18 cellular contexts compared by ENCODE assay signal in genomic region chr2:25226827-25227226, GRCh38. TPM values are rescaled to one million over a fixed set of nuclear protein-coding genes. Genes with fewer than 3 reads are reported as not detected.
DNase-seq lines count a peak whose midpoint lies in the region; ATAC-seq, FAIRE-seq and TF ChIP-seq lines count a peak whose summit lies in the region.
"Had no signal": no experiment of that assay in that cellular context is flagged by ENCODE, and none has a peak within 500 bp of the region (broad histone marks: within the 10 kb centered on the region; RNA-seq: fewer than 3 reads in every experiment).

No MANE protein-coding gene starts in this region.

- peaks cover 0 to 1% (median 0%) of the 10 kb centered on the region in 7 donors for H3K9me3 Mint-ChIP-seq in CD4-positive, CD25-positive, alpha-beta regulatory T cell

- H3K4me3 Mint-ChIP-seq in CD4-positive, CD25-positive, alpha-beta regulatory T cell: no peak overlapping the region

- in situ Hi-C loops in GM12878 (cut with MboI): no loop called here

- no TSS peak for BruUV-seq in GM12878 (replicated peaks; lab: Mats Ljungman, UMichigan)

- H3K4me2 ChIP-seq in GM12878 (ENCODE audit: control insufficient read depth, insufficient read depth): peak overlapping the region; percentile 44; the same call in 1 of the 2 replicates
- H3K4me2 ChIP-seq: KMS-11, SK-N-SH had no signal

- H3K4me1 ChIP-seq in CD4-positive, CD25-positive, alpha-beta regulatory T cell (ENCODE audit: control insufficient read depth, insufficient read depth, low read length, poor library complexity, severe bottlenecking): no peaks in the 10 kb centered on the region
- H3K4me1 ChIP-seq in GM12878 (ENCODE audit: control insufficient read depth, insufficient read depth, low read length): peaks cover 29% of the 10 kb centered on the region
- H3K4me1 ChIP-seq: Caco-2 had no signal

- H3K36me3 ChIP-seq in CD4-positive, CD25-positive, alpha-beta regulatory T cell (ENCODE audit: control insufficient read depth, insufficient read depth, low read length): peaks cover 2% of the 10 kb centered on the region
- H3K36me3 ChIP-seq in GM12878 (ENCODE audit: control insufficient read depth in 2 of 2, insufficient read depth in 2 of 2, low read length in 1 of 2): no peaks in the 10 kb centered on the region
- H3K36me3 ChIP-seq: HAP-1 had no signal

- no peak for DNase-seq in CD4-positive, CD25-positive, alpha-beta regulatory T cell
- DNase-seq in GM12878 (ENCODE audit: low read depth, low spot score) (no peak), GDM1 (lab: John Stamatoyannopoulos, UW) (no peak), DMS79 (lab: John Stamatoyannopoulos, UW) (no peak), UCSD-AML1 (lab: John Stamatoyannopoulos, UW; ENCODE audit: unreplicated experiment) (no peak)
- DNase-seq: ACHN, Caco-2, DMS153, NCI-H2081, NCI-H510A treated with DMSO at 0.1 percent for 48 hours, SK-N-SH had no signal

- RAD21 ChIA-PET in GM12878 (lab: Charles Lee; ENCODE audit: unreplicated experiment): interaction anchor here (1.4 kb wide), 1 partner anchor 61 kb away, joined by 3 read pairs; no protein-coding TSS in a partner anchor

- no peak for ATAC-seq in CD4-positive, CD25-positive, alpha-beta regulatory T cell (ENCODE audit: low read depth in 2 of 2)
- ATAC-seq in GM18505 (IDR thresholded peaks at IDR 0.05; ENCODE audit: unreplicated experiment) (peak; percentile 11), HG02852 (IDR thresholded peaks at IDR 0.05; ENCODE audit: unreplicated experiment) (peak; percentile 8), GM12878 (peak; percentile 15)
- ATAC-seq: HepG2, Panc1 had no signal

- intact Hi-C loops in GM12878 (cut with micrococcal nuclease; ENCODE audit: unreplicated experiment): loop anchor here (1.0 kb wide), 1 partner anchor 17 kb away; no protein-coding TSS in a partner anchor

- TF ChIP-seq CTCF in GM12878 (IDR thresholded peaks at IDR 0.05 in 2 of 3, conservative IDR thresholded peaks at IDR 0.05 in 1 of 3; ENCODE audit: control insufficient read depth in 2 of 3, extremely low read depth in 1 of 3, insufficient read depth in 1 of 3, low read depth in 3 of 3, low read length in 3 of 3): no peak

- WGBS in GM12878 (ENCODE audit: insufficient coverage, insufficient replicate concordance, low lambda C conversion rate, missing lambda C conversion rate): 0% methylated on average over 4 of the region's 4 CpGs

- H3K27ac Mint-ChIP-seq in CD4-positive, CD25-positive, alpha-beta regulatory T cell: peak overlapping the region in 2 of 3 donors; percentile 29 to 76

- no peaks in the 10 kb centered on the region for H3K9me3 ChIP-seq in CD4-positive, CD25-positive, alpha-beta regulatory T cell (ENCODE audit: control insufficient read depth in 2 of 2, low read length in 2 of 2)
- no peaks in the 10 kb centered on the region for H3K9me3 ChIP-seq in GM12878 (replicated peaks; ENCODE audit: control insufficient read depth, insufficient read depth, low read length)
- H3K9me3 ChIP-seq: Caco-2, HAP-1, SK-N-SH had no signal

- H3K79me2 ChIP-seq in GM12878 (ENCODE audit: control insufficient read depth, insufficient read depth, low read length): no peaks in the 10 kb centered on the region

- peaks cover 0 to 16% (median under 1%) of the 10 kb centered on the region in 4 donors for H3K4me1 Mint-ChIP-seq in CD4-positive, CD25-positive, alpha-beta regulatory T cell

- POLR2A ChIA-PET in GM12878 (lab: Charles Lee): interaction anchor here (1.4 to 1.8 kb wide), 3 partner anchors 11 to 20 kb away, joined by 3 to 6 read pairs (median 4); no protein-coding TSS in a partner anchor

- SMC1A ChIA-PET in GM12878 (lab: Charles Lee; ENCODE audit: uncharacterized antibody, unreplicated experiment): interaction anchor here (0.6 to 6.5 kb wide), 8 partner anchors 12 to 340 kb away, joined by 3 to 48 read pairs (median 4); partner anchors contain the start of gene POMC

- H3K27me3 Mint-ChIP-seq in CD4-positive, CD25-positive, alpha-beta regulatory T cell: no peaks in the 10 kb centered on the region

- H4K20me1 ChIP-seq in GM12878 (ENCODE audit: control insufficient read depth, insufficient read depth): no peaks in the 10 kb centered on the region

- no peak overlapping the region for H2AFZ ChIP-seq in GM12878 (ENCODE audit: control insufficient read depth, low read depth, low read length)

- no peak overlapping the region for H3K9ac ChIP-seq in GM12878 (ENCODE audit: control insufficient read depth, insufficient read depth, low read length)
- H3K9ac ChIP-seq: KMS-11, SK-N-SH had no signal

- no peak for FAIRE-seq in GM12878 (lab: Jason Lieb, UNC)
- FAIRE-seq: HepG2 had no signal

- TF ChIP-seq RAD21 in GM12878 (IDR thresholded peaks at IDR 0.05; ENCODE audit: insufficient read depth, low read depth, low read length): no peak

- no peak overlapping the region for H3K4me3 ChIP-seq in CD4-positive, CD25-positive, alpha-beta regulatory T cell (ENCODE audit: low read depth, low read length)
- no peak overlapping the region for H3K4me3 ChIP-seq in GM12878
- H3K4me3 ChIP-seq: HAP-1 had no signal

- TF ChIP-seq POLR2A in GM18505 (IDR thresholded peaks at IDR 0.05; ENCODE audit: borderline replicate concordance, extremely low read depth, insufficient read depth, insufficient read length) (no peak), GM12878 (IDR thresholded peaks at IDR 0.05; ENCODE audit: low read depth, low read length) (no peak)

- H3K27ac ChIP-seq in CD4-positive, CD25-positive, alpha-beta regulatory T cell (ENCODE audit: insufficient read depth, low read length, poor library complexity, severe bottlenecking): no peak overlapping the region
- H3K27ac ChIP-seq in GM12878 (ENCODE audit: control insufficient read depth, insufficient read depth): no peak overlapping the region
- H3K27ac ChIP-seq: KMS-11 had no signal

- H3K36me3 Mint-ChIP-seq in CD4-positive, CD25-positive, alpha-beta regulatory T cell: peaks cover 7% of the 10 kb centered on the region

- CTCF ChIA-PET in GM12878 (lab: Yijun Ruan, JAX): interaction anchor here (0.6 to 5.3 kb wide), 12 partner anchors 10 to 331 kb away, joined by 3 to 46 read pairs (median 4); no protein-coding TSS in a partner anchor

- TF ChIP-seq EP300 in GM12878 (IDR thresholded peaks at IDR 0.05; ENCODE audit: borderline replicate concordance in 1 of 2, control insufficient read depth in 1 of 2, low read depth in 2 of 2, low read length in 2 of 2): no peak

- H3K27me3 ChIP-seq in CD4-positive, CD25-positive, alpha-beta regulatory T cell (ENCODE audit: control insufficient read depth, insufficient read depth, low read length): no peaks in the 10 kb centered on the region
- no peaks in the 10 kb centered on the region for H3K27me3 ChIP-seq in GM12878 (replicated peaks in 1 of 2; ENCODE audit: control insufficient read depth in 2 of 2, insufficient read depth in 2 of 2, low read length in 1 of 2)

TF ChIP-seq in GM12878, 131 proteins besides CTCF, POLR2A, EP300 and RAD21 (continues in another document):
- no peak for TF ChIP-seq ETV6 (conservative IDR thresholded peaks at IDR 0.05 in 1 of 2, IDR thresholded peaks at IDR 0.05 in 1 of 2; ENCODE audit: borderline replicate concordance in 1 of 2, low read depth in 1 of 2)
- TF ChIP-seq MTA3 (IDR thresholded peaks at IDR 0.05; ENCODE audit: borderline replicate concordance, low read length): no peak
- no peak for TF ChIP-seq IRF5 (IDR thresholded peaks at IDR 0.05; ENCODE audit: borderline replicate concordance)

RNA-seq across cellular contexts. Expression of gene POMC, which starts 58.4 kb away (rescaled TPM):
- total RNA-seq in CD4-positive, CD25-positive, alpha-beta regulatory T cell: 3.8 TPM
- 1 to 10 TPM; 3.9 to 9.6 (median 6.3) TPM for polyA plus RNA-seq in CD4-positive, CD25-positive, alpha-beta regulatory T cell
- total RNA-seq in GM12878 (2013; cell fraction: nucleolus; rRNA removed): not detected in 2 replicates
- total RNA-seq in GM12878 (2014; rRNA removed) (10.3 and 14.7 TPM in 2 replicates), GM12878 (2014; rRNA removed; fragmentation: Illumina TruSeq; extraction: Trizol) (1.0 and 1.3 TPM in 2 replicates), GM12878 (2021) (6.2 and 6.8 TPM in 2 replicates)
- polyA plus RNA-seq in GM12878 (2011; ENCODE audit: low read depth): 1.3 TPM
- polyA plus RNA-seq in GM12878 (2011; rRNA removed) (0.05 TPM in 1 of 2 replicates, not detected in the other), GM12878 (2014; fragmentation: Illumina TruSeq; extraction: Trizol) (0.15 TPM in 1 of 2 replicates, not detected in the other), GM12878 (2014; fragmentation: Nextera tagmentation; extraction: Ambion mirVana) (under 1 TPM in 1 of 2 experiments, not detected in 1; 0.11 TPM), GM12878 (2014; rRNA removed) (11.9 and 12.7 TPM in 2 replicates), GM12878 (2016; fragmentation: Nextera tagmentation; extraction: Ambion mirVana) (10 to 100 TPM; 11.0 to 11.7 TPM)
- polyA plus RNA-seq in GM12878 (2011; cell fraction: cytosol; rRNA removed): 0.19 and 0.30 TPM in 2 replicates
- polyA plus RNA-seq in GM12878 (2011; cell fraction: nucleus; rRNA removed): 0.15 and 0.25 TPM in 2 replicates
- 5.3 and 5.4 TPM in 2 replicates for polyA plus RNA-seq in GM12878 (2012)
- not detected in 2 replicates for polyA minus RNA-seq in GM12878 (2011; rRNA and poly(A)+ RNA removed)
- polyA minus RNA-seq in GM12878 (2011; cell fraction: cytosol; rRNA and poly(A)+ RNA removed): not detected in 2 replicates
- polyA minus RNA-seq in GM12878 (2011; cell fraction: nucleus; rRNA and poly(A)+ RNA removed): not detected in 2 replicates
- total RNA-seq: HepG2, M059J had no signal
- polyA plus RNA-seq: HepG2, SK-N-SH had no signal

Comparison
In these comparisons a context has a peak if more than half of its experiments do, and no peak if none do; other contexts are left out.
1. ATAC-seq: peak in GM18505 (single experiment), HG02852 (single experiment) and GM12878 (single experiment); none in CD4-positive, CD25-positive, alpha-beta regulatory T cell (0 of 2).